8 cellular contexts compared by ENCODE assay signal in the genomic region with DNA sequence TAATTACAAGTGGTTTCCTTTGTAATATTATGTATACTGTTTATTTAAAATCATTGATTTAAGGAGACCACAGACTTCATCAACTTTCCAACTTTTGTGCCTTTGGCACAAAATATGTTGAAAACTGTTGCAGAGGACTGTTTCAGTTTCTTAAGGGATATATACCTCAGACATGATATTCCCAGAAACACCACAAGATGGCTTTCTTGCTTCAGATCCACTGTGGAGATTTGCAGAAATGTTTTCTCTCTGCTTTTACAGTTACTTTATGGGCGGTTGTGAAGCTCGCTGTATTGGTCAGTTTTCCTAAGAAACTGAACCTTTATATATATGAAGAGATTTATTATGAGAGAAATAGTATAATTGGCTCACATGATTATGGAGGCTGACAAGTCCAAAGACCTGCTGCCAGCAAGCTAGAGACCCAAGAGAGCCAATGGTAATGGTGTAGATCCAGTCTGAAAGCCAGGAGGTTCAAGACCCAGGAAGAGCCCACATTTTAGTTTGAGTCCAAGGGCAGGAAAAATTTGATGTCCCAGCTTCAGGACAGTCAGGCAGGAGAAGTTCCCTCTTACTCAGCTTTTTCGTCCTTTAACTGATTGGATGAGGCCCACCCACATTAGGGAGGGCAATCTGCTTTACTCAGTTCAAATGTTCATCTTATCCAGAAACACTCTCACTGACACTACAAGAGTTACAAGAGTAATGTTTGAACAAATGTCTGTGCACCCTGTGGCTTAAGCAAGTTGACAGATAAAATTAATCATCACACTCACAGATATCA. TPM values are rescaled to one million over a fixed set of nuclear protein-coding genes. Genes with fewer than 3 reads are reported as not detected.
DNase-seq lines count a peak whose midpoint lies in the region; ATAC-seq lines count a peak whose summit lies in the region.

No MANE protein-coding gene starts in this region.

- no peak overlapping the region for H3K4me3 Mint-ChIP-seq in activated T-cell treated with anti-CD3 and anti-CD28 coated beads, Interleukin-2, amount 50 U/mL, for 72 hours

- H3K36me3 Mint-ChIP-seq in activated T-cell treated with anti-CD3 and anti-CD28 coated beads, Interleukin-2, amount 50 U/mL, for 72 hours (ENCODE audit: insufficient read depth in 2 of 2): no peaks in the 10 kb centered on the region

- DNase-seq in AG20443 (ENCODE audit: low spot score) (peak; percentile 66), NCI-H1105 (lab: John Stamatoyannopoulos, UW) (peak; percentile 45), brain pericyte (ENCODE audit: low read depth, low spot score) (peak; percentile 24), left kidney (ENCODE audit: low read depth, low spot score) (peak; percentile 71), ecto neural progenitor cell (ENCODE audit: low spot score) (no peak)
- no peak for DNase-seq in activated T-cell treated with anti-CD3 and anti-CD28 coated beads, Interleukin-2, amount 50 U/mL, for 1 hour
- DNase-seq in activated T-cell treated with anti-CD3 and anti-CD28 coated beads, Interleukin-2, amount 50 U/mL, for 72 hours: no peak

- peak; percentile 55 for ATAC-seq in GM19035 (IDR thresholded peaks at IDR 0.05; ENCODE audit: unreplicated experiment)
- ATAC-seq in activated T-cell treated with anti-CD3 and anti-CD28 coated beads, Interleukin-2, amount 50 U/mL, for 72 hours (replicated peaks in 1 of 2): no peak

- no peaks in the 10 kb centered on the region for H3K27me3 Mint-ChIP-seq in activated T-cell treated with anti-CD3 and anti-CD28 coated beads, Interleukin-2, amount 50 U/mL, for 72 hours (ENCODE audit: low read depth)

- H3K27ac Mint-ChIP-seq in activated T-cell treated with anti-CD3 and anti-CD28 coated beads, Interleukin-2, amount 50 U/mL, for 72 hours: no peak overlapping the region

- peaks cover 0 to 2% of the 10 kb centered on the region in 2 donors for H3K9me3 Mint-ChIP-seq in activated T-cell treated with anti-CD3 and anti-CD28 coated beads, Interleukin-2, amount 50 U/mL, for 72 hours

- H3K4me1 Mint-ChIP-seq in activated T-cell treated with anti-CD3 and anti-CD28 coated beads, Interleukin-2, amount 50 U/mL, for 72 hours (ENCODE audit: low read depth): no peaks in the 10 kb centered on the region

RNA-seq across cellular contexts. Expression of a gene that starts 12.8 kb away (rescaled TPM):
- total RNA-seq in activated T-cell treated with anti-CD3 and anti-CD28 coated beads, Interleukin-2, amount 50 U/mL, for 72 hours: under 1 TPM in 1 of 2 donors, not detected in 1; 0.32 TPM

Comparison
In these comparisons a context has a peak if more than half of its experiments do, and no peak if none do; other contexts are left out.
1. DNase-seq: peak in AG20443 (single experiment), NCI-H1105 (single experiment), brain pericyte (single experiment) and left kidney (single experiment); none in ecto neural progenitor cell (single experiment), activated T-cell treated with anti-CD3 and anti-CD28 coated beads, Interleukin-2, amount 50 U/mL, for 1 hour (single experiment) and activated T-cell treated with anti-CD3 and anti-CD28 coated beads, Interleukin-2, amount 50 U/mL, for 72 hours (0 of 2).